27 cellular contexts compared by ENCODE assay signal in genomic region chr3:7469866-7470265, GRCh38.
"Had no signal": no experiment of that assay in that cellular context is flagged by ENCODE, and none has a peak within 500 bp of the region (broad histone marks: within the 10 kb centered on the region; RNA-seq: fewer than 3 reads in every experiment).

No MANE protein-coding gene starts in this region.

- H3K9me3 Mint-ChIP-seq: stimulated activated memory B cell treated with anti-CD40 and anti-IgM and Interleukin-4, amounts not matched to agents 10 μg/mL and 1 μg/mL and 100 μg/mL, for 72 hours; stimulated activated naive CD8-positive, alpha-beta T cell treated with anti-CD3 and anti-CD28 coated beads, Interleukin-15, amount 100 ng/mL, for 72 hours had no signal

- H3K9me3 ChIP-seq: stomach, suprapubic skin, testis, thoracic aorta, thyroid gland, tibial artery, tibial nerve, transverse colon, upper lobe of left lung, upper lobe of right lung, uterus, vagina had no signal

- H3K4me3 Mint-ChIP-seq: stimulated activated effector memory CD8-positive, alpha-beta T cell treated with anti-CD3 and anti-CD28 coated beads, Interleukin-12 subunit alpha, Interleukin-12 subunit beta, amount 100 ng/mL, for 72 hours; stimulated activated memory B cell treated with anti-CD40 and anti-IgM and Interleukin-4, amounts not matched to agents 10 μg/mL and 1 μg/mL and 100 μg/mL, for 72 hours; stimulated activated naive B cell treated with anti-CD40 and anti-IgM and Interleukin-4, amounts not matched to agents 10 μg/mL and 1 μg/mL and 100 μg/mL, for 72 hours; stimulated activated naive CD8-positive, alpha-beta T cell treated with anti-CD3 and anti-CD28 coated beads, Interleukin-15, amount 100 ng/mL, for 72 hours; stimulated activated naive CD8-positive, alpha-beta T cell treated with anti-CD3 and anti-CD28 coated beads, Interleukin-15, Interleukin-2, amounts not matched to agents 100 ng/mL and 50 ng/mL, for 24 hours had no signal

- ATAC-seq: stimulated activated effector memory CD8-positive, alpha-beta T cell treated with anti-CD3 and anti-CD28 coated beads, Interleukin-12 subunit alpha, Interleukin-12 subunit beta, amount 100 ng/mL, for 72 hours; stimulated activated memory B cell treated with anti-CD40 and anti-IgM and Interleukin-4, amounts not matched to agents 10 μg/mL and 1 μg/mL and 100 μg/mL, for 72 hours; stimulated activated naive B cell treated with anti-CD40 and anti-IgM and Interleukin-4, amounts not matched to agents 10 μg/mL and 1 μg/mL and 100 μg/mL, for 72 hours; stimulated activated naive CD8-positive, alpha-beta T cell treated with anti-CD3 and anti-CD28 coated beads, Interleukin-15, amount 100 ng/mL, for 72 hours; stimulated activated naive CD8-positive, alpha-beta T cell treated with anti-CD3 and anti-CD28 coated beads, Interleukin-15, Interleukin-2, amounts not matched to agents 100 U/mL and 50 U/mL, for 24 hours; upper lobe of right lung had no signal

- H3K4me1 ChIP-seq: stomach, suprapubic skin, testis, thyroid gland, tibial artery, tibial nerve, transverse colon, upper lobe of left lung, upper lobe of right lung, uterus, vagina had no signal

- H3K4me1 Mint-ChIP-seq: stimulated activated effector memory CD8-positive, alpha-beta T cell treated with anti-CD3 and anti-CD28 coated beads, Interleukin-12 subunit alpha, Interleukin-12 subunit beta, amount 100 ng/mL, for 72 hours; stimulated activated memory B cell treated with anti-CD40 and anti-IgM and Interleukin-4, amounts not matched to agents 10 μg/mL and 1 μg/mL and 100 μg/mL, for 72 hours; stimulated activated naive B cell treated with anti-CD40 and anti-IgM and Interleukin-4, amounts not matched to agents 10 μg/mL and 1 μg/mL and 100 μg/mL, for 72 hours; stimulated activated naive CD8-positive, alpha-beta T cell treated with anti-CD3 and anti-CD28 coated beads, Interleukin-15, amount 100 ng/mL, for 72 hours had no signal

- H3K36me3 ChIP-seq: stomach, suprapubic skin, thoracic aorta, thyroid gland, tibial artery, tibial nerve, transverse colon, upper lobe of left lung, upper lobe of right lung, uterus, vagina had no signal

- H3K27ac ChIP-seq: stomach, suprapubic skin, testis, thoracic aorta, thyroid gland, tibial artery, tibial nerve, transverse colon, upper lobe of left lung, upper lobe of right lung, uterus, vagina had no signal

- H3K27ac Mint-ChIP-seq: stimulated activated effector memory CD8-positive, alpha-beta T cell treated with anti-CD3 and anti-CD28 coated beads, Interleukin-12 subunit alpha, Interleukin-12 subunit beta, amount 100 ng/mL, for 72 hours; stimulated activated memory B cell treated with anti-CD40 and anti-IgM and Interleukin-4, amounts not matched to agents 10 μg/mL and 1 μg/mL and 100 μg/mL, for 72 hours; stimulated activated naive B cell treated with anti-CD40 and anti-IgM and Interleukin-4, amounts not matched to agents 10 μg/mL and 1 μg/mL and 100 μg/mL, for 72 hours; stimulated activated naive CD8-positive, alpha-beta T cell treated with anti-CD3 and anti-CD28 coated beads, Interleukin-15, Interleukin-2, amounts not matched to agents 100 ng/mL and 50 ng/mL, for 24 hours had no signal

- H3K36me3 Mint-ChIP-seq: stimulated activated effector memory CD8-positive, alpha-beta T cell treated with anti-CD3 and anti-CD28 coated beads, Interleukin-12 subunit alpha, Interleukin-12 subunit beta, amount 100 ng/mL, for 72 hours; stimulated activated memory B cell treated with anti-CD40 and anti-IgM and Interleukin-4, amounts not matched to agents 10 μg/mL and 1 μg/mL and 100 μg/mL, for 72 hours; stimulated activated naive B cell treated with anti-CD40 and anti-IgM and Interleukin-4, amounts not matched to agents 10 μg/mL and 1 μg/mL and 100 μg/mL, for 72 hours had no signal

- H3K4me3 ChIP-seq: stomach, suprapubic skin, testis, thoracic aorta, thyroid gland, tibial artery, tibial nerve, transverse colon, upper lobe of left lung, upper lobe of right lung, uterus, vagina had no signal

- H3K27me3 ChIP-seq: stomach, suprapubic skin, testis, thyroid gland, tibial artery, tibial nerve, transverse colon, upper lobe of left lung, upper lobe of right lung, uterus, vagina had no signal

- H3K27me3 Mint-ChIP-seq: stimulated activated memory B cell treated with anti-CD40 and anti-IgM and Interleukin-4, amounts not matched to agents 10 μg/mL and 1 μg/mL and 100 μg/mL, for 72 hours; stimulated activated naive B cell treated with anti-CD40 and anti-IgM and Interleukin-4, amounts not matched to agents 10 μg/mL and 1 μg/mL and 100 μg/mL, for 72 hours; stimulated activated naive CD8-positive, alpha-beta T cell treated with anti-CD3 and anti-CD28 coated beads, Interleukin-15, amount 100 ng/mL, for 72 hours had no signal

- DNase-seq: stimulated activated CD4-positive, alpha-beta T cell treated with anti-CD3 and anti-CD28 coated beads, Interleukin-2, amount 100 ng/mL, for 48 hours; stimulated activated CD4-positive, alpha-beta T cell treated with anti-CD3 and anti-CD28 coated beads, Interleukin-4, amount 100 ng/mL, for 1 hour; stimulated activated CD4-positive, alpha-beta T cell treated with anti-CD3 and anti-CD28 coated beads, Interleukin-4, amount 100 ng/mL, for 24 hours; stimulated activated CD4-positive, alpha-beta T cell treated with anti-CD3 and anti-CD28 coated beads, Interleukin-4, amount 100 ng/mL, for 4 hours; stimulated activated CD8-positive, alpha-beta memory T cell treated with anti-CD3 and anti-CD28 coated beads, Interleukin-4, amount 100 ng/mL, for 48 hours; stimulated activated naive B cell treated with anti-CD40 and anti-IgM and Interleukin-4, amounts not matched to agents 10 μg/mL and 1 μg/mL and 100 μg/mL, for 72 hours; stimulated activated naive CD4-positive, alpha-beta T cell; stimulated activated naive CD4-positive, alpha-beta T cell treated with Interleukin-2 at 50 U/mL for 16 hours; stimulated activated naive CD8-positive, alpha-beta T cell treated with anti-CD3 and anti-CD28 coated beads, Interleukin-15, amount 100 ng/mL, for 72 hours; stimulated activated naive CD8-positive, alpha-beta T cell treated with anti-CD3 and anti-CD28 coated beads, Interleukin-15, Interleukin-2, amounts not matched to agents 100 U/mL and 50 U/mL, for 24 hours; stomach; substantia nigra; testis; thyroid gland; tibial artery; transverse colon; trophoblast cell; upper lobe of left lung; upper lobe of right lung; uterus had no signal
